Comparison of ENCODE assay signal across 6 cellular contexts in genomic region chr16:31141489-31142108, GRCh38. TPM values are rescaled to one million over a fixed set of nuclear protein-coding genes. Genes with fewer than 3 reads are reported as not detected.
A peak's percentile ranks its signal among the peaks of the same experiment; 100 is the strongest.
DNase-seq lines count a peak whose midpoint lies in the region; ATAC-seq and TF ChIP-seq lines count a peak whose summit lies in the region.

No MANE protein-coding gene starts in this region.

- DNase-seq in DMS 273 treated with DMSO at 0.1 percent for 48 hours (lab: John Stamatoyannopoulos, UW) (peak; percentile 67), RWPE1 (ENCODE audit: low spot score) (peak; percentile 46), Right ventricle myocardium superior (no peak), NCI-H2107 treated with DMSO at 0.1 percent for 48 hours (lab: John Stamatoyannopoulos, UW; ENCODE audit: unreplicated experiment) (no peak)

- POLR2A ChIA-PET in RWPE1 (lab: Yijun Ruan, JAX; ENCODE audit: low non-redundant PET): interaction anchor here (1.4 to 1.5 kb wide), 2 partner anchors 10 to 24 kb away, joined by 8 to 15 read pairs; partner anchors contain the start of gene KAT8

- intact Hi-C loops in Right ventricle myocardium superior (cut with DNase I): loop anchor here (5.0 to 10.0 kb wide), 2 partner anchors 109 to 157 kb away; partner anchors contain the start of genes HSD3B7 and STX4

- CTCF ChIA-PET in RWPE1 (lab: Yijun Ruan, JAX): interaction anchor here (0.7 to 2.4 kb wide), 13 partner anchors 8 to 156 kb away, joined by 3 to 23 read pairs (median 6); partner anchors contain the start of genes HSD3B7, KAT8 and ZNF668

- ATAC-seq in Right ventricle myocardium superior (ENCODE audit: poor library complexity) (peak; percentile 6), HG02678 (IDR thresholded peaks at IDR 0.05; ENCODE audit: unreplicated experiment) (no peak)

- TF ChIP-seq CTCF in RWPE1 (conservative IDR thresholded peaks at IDR 0.05; ENCODE audit: low read depth): no peak

- H3K27ac ChIP-seq in RWPE1 (peak overlapping the region; percentile 98), temporal lobe (ENCODE audit: low read depth, low read length) (peak overlapping the region; percentile 87)

RNA-seq across cellular contexts. Expression of gene PRSS8, which starts 6.1 kb away (rescaled TPM):
- total RNA-seq in Right ventricle myocardium superior (not detected), temporal lobe (not detected)

RNA-seq across cellular contexts. Expression of gene PRSS36, which starts 8.3 kb away (rescaled TPM):
- total RNA-seq in Right ventricle myocardium superior (2.2 TPM), temporal lobe (0.49 TPM)

RNA-seq across cellular contexts. Expression of gene KAT8, which starts 24.1 kb away (rescaled TPM):
- total RNA-seq in Right ventricle myocardium superior: 60.3 TPM
- total RNA-seq in temporal lobe: 25.6 TPM

RNA-seq across cellular contexts. Expression of gene BCKDK, which starts 33.4 kb away (rescaled TPM):
- 84.3 TPM for total RNA-seq in Right ventricle myocardium superior
- 11.1 TPM for total RNA-seq in temporal lobe

RNA-seq across cellular contexts. Expression of gene FUS, which starts 38.3 kb away (rescaled TPM):
- 79.3 TPM for total RNA-seq in Right ventricle myocardium superior
- 70.1 TPM for total RNA-seq in temporal lobe

Comparison
In these comparisons a context has a peak if more than half of its experiments do, and no peak if none do; other contexts are left out.
1. DNase-seq: peak in DMS 273 treated with DMSO at 0.1 percent for 48 hours (single experiment) and RWPE1 (single experiment); none in Right ventricle myocardium superior (single experiment) and NCI-H2107 treated with DMSO at 0.1 percent for 48 hours (single experiment).